Comparison of ENCODE assay signal across 13 cellular contexts in genomic region chr14:59627011-59627520, GRCh38. TPM values are rescaled to one million over a fixed set of nuclear protein-coding genes. Genes with fewer than 3 reads are reported as not detected.
DNase-seq lines count a peak whose midpoint lies in the region; TF ChIP-seq lines count a peak whose summit lies in the region.
"Had no signal": no experiment of that assay in that cellular context is flagged by ENCODE, and none has a peak within 500 bp of the region (broad histone marks: within the 10 kb centered on the region; RNA-seq: fewer than 3 reads in every experiment).

No MANE protein-coding gene starts in this region.

- H3K9me3 Mint-ChIP-seq in endothelial cell (ENCODE audit: unreplicated experiment): no peaks in the 10 kb centered on the region

- H3K27me3 ChIP-seq in dorsolateral prefrontal cortex: no peaks in the 10 kb centered on the region

- intact Hi-C loops in dorsolateral prefrontal cortex (cut with DNase I): no loop called here

- H3K27me3 Mint-ChIP-seq in endothelial cell (ENCODE audit: unreplicated experiment): peaks cover 8% of the 10 kb centered on the region

- H3K4me3 ChIP-seq in dorsolateral prefrontal cortex: peak overlapping the region in 45 of 59 donors; percentile 1 to 81 (median 66)
- H3K4me3 ChIP-seq: HAP-1 had no signal

- peak overlapping the region in 1 of 59 donors; percentile 71 for H3K27ac ChIP-seq in dorsolateral prefrontal cortex

- TF ChIP-seq CTCF in dorsolateral prefrontal cortex (IDR thresholded peaks at IDR 0.05 in 54 of 56, conservative IDR thresholded peaks at IDR 0.05 in 2 of 56; ENCODE audit: low read depth in 1 of 56, partially characterized antibody in 56 of 56) (no peak), endothelial cell (IDR thresholded peaks at IDR 0.05; ENCODE audit: unreplicated experiment) (no peak)

- H3K4me3 Mint-ChIP-seq in endothelial cell (ENCODE audit: unreplicated experiment): no peak overlapping the region
- H3K4me3 Mint-ChIP-seq: B cell; CD4-positive, alpha-beta memory T cell had no signal

- no peaks in the 10 kb centered on the region for H3K4me1 Mint-ChIP-seq in endothelial cell (ENCODE audit: unreplicated experiment)

- no peaks in the 10 kb centered on the region for H3K36me3 Mint-ChIP-seq in endothelial cell (ENCODE audit: low read depth, unreplicated experiment)
- H3K36me3 Mint-ChIP-seq: CD4-positive, alpha-beta memory T cell had no signal

- DNase-seq in NCI-H446 (lab: John Stamatoyannopoulos, UW) (peak; percentile 13 to 26), NCI-H446 treated with DMSO at 0.1 percent for 48 hours (lab: John Stamatoyannopoulos, UW) (no peak), NCI-H2171 treated with DMSO at 0.1 percent for 48 hours (lab: John Stamatoyannopoulos, UW) (peak; percentile 70), dorsolateral prefrontal cortex (peak in 1 of 10 donors; percentile 51), superior temporal gyrus (ENCODE audit: extremely low spot score) (no peak), ecto neural progenitor cell (ENCODE audit: low spot score) (no peak), endothelial cell (ENCODE audit: low spot score) (no peak)
- DNase-seq: CD4-positive, alpha-beta memory T cell; DND-41; GF-D8 had no signal

- no peak overlapping the region for H3K27ac Mint-ChIP-seq in endothelial cell (ENCODE audit: unreplicated experiment)
- H3K27ac Mint-ChIP-seq: B cell; CD4-positive, alpha-beta memory T cell had no signal

RNA-seq across cellular contexts. Expression of gene CCDC175, which starts 50.5 kb away (rescaled TPM):
- 1 to 10 TPM in 119 of 120 experiments, under 1 TPM in 1; 0.84 to 8.3 (median 3.7) TPM for total RNA-seq in dorsolateral prefrontal cortex
- not detected for total RNA-seq in endothelial cell (ENCODE audit: unreplicated experiment)
- total RNA-seq: B cell; CD4-positive, alpha-beta memory T cell; HepG2 had no signal

Comparison
In these comparisons a context has a peak if more than half of its experiments do, and no peak if none do; other contexts are left out.
1. DNase-seq: peak in NCI-H446 (2 of 2) and NCI-H2171 treated with DMSO at 0.1 percent for 48 hours (single experiment); none in NCI-H446 treated with DMSO at 0.1 percent for 48 hours (single experiment), superior temporal gyrus (single experiment), ecto neural progenitor cell (single experiment) and endothelial cell (single experiment).